In genomic region chr18:72375628-72376027, GRCh38 we compare ENCODE assay signal across 15 cellular contexts.
DNase-seq lines count a peak whose midpoint lies in the region; ATAC-seq and TF ChIP-seq lines count a peak whose summit lies in the region.
"Had no signal": no experiment of that assay in that cellular context is flagged by ENCODE, and none has a peak within 500 bp of the region (broad histone marks: within the 10 kb centered on the region; RNA-seq: fewer than 3 reads in every experiment).

No MANE protein-coding gene starts in this region.

- H3K27me3 Mint-ChIP-seq in MCF 10A (ENCODE audit: insufficient read depth, unreplicated experiment) = no peaks in the 10 kb centered on the region
- H3K27me3 Mint-ChIP-seq in CD8-positive, alpha-beta memory T cell = no peaks in the 10 kb centered on the region

- in situ Hi-C loops in mammary epithelial cell (cut with MboI; ENCODE audit: low sequenced_read_pairs in 2 of 2) = no loop called here

- peaks cover 16% of the 10 kb centered on the region for H3K9me3 ChIP-seq in mammary epithelial cell (replicated peaks; ENCODE audit: insufficient read depth, low read length)
- H3K9me3 ChIP-seq in CD8-positive, alpha-beta memory T cell (ENCODE audit: low read length) = no peaks in the 10 kb centered on the region
- H3K9me3 ChIP-seq: HAP-1 had no signal

- no TSS peak for BruUV-seq in MCF 10A (replicated peaks; lab: Mats Ljungman, UMichigan)
- no TSS peak for BruUV-seq in mammary epithelial cell (replicated peaks; lab: Mats Ljungman, UMichigan)

- TF ChIP-seq CTCF in MCF 10A (IDR thresholded peaks at IDR 0.05; ENCODE audit: unreplicated experiment) = no peak
- TF ChIP-seq CTCF in mammary epithelial cell (conservative IDR thresholded peaks at IDR 0.05 in 1 of 2, IDR thresholded peaks at IDR 0.05 in 1 of 2; ENCODE audit: extremely low read depth in 1 of 2, insufficient read depth in 1 of 2, low read depth in 1 of 2, low read length in 2 of 2) = no peak

- no peaks in the 10 kb centered on the region for H4K20me1 ChIP-seq in mammary epithelial cell (ENCODE audit: insufficient read depth, low read length)

- H3K27ac Mint-ChIP-seq in MCF 10A (ENCODE audit: low read depth, unreplicated experiment) = no peak overlapping the region
- H3K27ac Mint-ChIP-seq in CD8-positive, alpha-beta memory T cell = no peak overlapping the region
- H3K27ac Mint-ChIP-seq in stimulated activated effector memory CD8-positive, alpha-beta T cell treated with anti-CD3 and anti-CD28 coated beads, Interleukin-12 subunit alpha, Interleukin-12 subunit beta, amount 100 ng/mL, for 72 hours = no peak overlapping the region
- H3K27ac Mint-ChIP-seq: activated naive CD4-positive, alpha-beta T cell treated with anti-CD3 and anti-CD28 coated beads, Interleukin-2, amount 50 U/mL, for 72 hours had no signal

- no peak overlapping the region for H3K9ac ChIP-seq in mammary epithelial cell (ENCODE audit: insufficient read depth, low read length)

- CTCF ChIA-PET in MCF 10A (lab: Yijun Ruan, JAX) = no interaction called here
- CTCF ChIA-PET in mammary epithelial cell (lab: Charles Lee; ENCODE audit: low non-redundant PET) = no interaction called here
- CTCF ChIA-PET in CD8-positive, alpha-beta memory T cell (lab: Charles Lee) = no interaction called here

- H3K27ac ChIP-seq in mammary epithelial cell (ENCODE audit: insufficient read depth, low read depth, low read length) = no peak overlapping the region
- H3K27ac ChIP-seq in CD8-positive, alpha-beta memory T cell (ENCODE audit: low read depth, low read length) = no peak overlapping the region
- H3K27ac ChIP-seq: HL-60 had no signal

- H3K4me1 Mint-ChIP-seq in MCF 10A (ENCODE audit: insufficient read depth, unreplicated experiment) = peaks cover 15% of the 10 kb centered on the region
- no peaks in the 10 kb centered on the region for H3K4me1 Mint-ChIP-seq in CD8-positive, alpha-beta memory T cell
- H3K4me1 Mint-ChIP-seq in stimulated activated effector memory CD8-positive, alpha-beta T cell treated with anti-CD3 and anti-CD28 coated beads, Interleukin-12 subunit alpha, Interleukin-12 subunit beta, amount 100 ng/mL, for 72 hours = no peaks in the 10 kb centered on the region

- no peak overlapping the region for H2AFZ ChIP-seq in mammary epithelial cell (ENCODE audit: low read depth, low read length)

- no peaks in the 10 kb centered on the region for H3K4me1 ChIP-seq in mammary epithelial cell (ENCODE audit: insufficient read depth, low read length)
- no peaks in the 10 kb centered on the region for H3K4me1 ChIP-seq in CD8-positive, alpha-beta memory T cell (ENCODE audit: insufficient read depth, low read length)
- H3K4me1 ChIP-seq: HAP-1 had no signal

- WGBS in mammary epithelial cell (ENCODE audit: low coverage, missing lambda C conversion rate) = 82% methylated on average over 5 of the region's 5 CpGs

- DNase-seq in MCF 10A (ENCODE audit: unreplicated experiment) (peak; percentile 20), mammary epithelial cell (no peak), T1000 (lab: John Stamatoyannopoulos, UW) (peak; percentile 28), globus pallidus (ENCODE audit: low spot score) (peak; percentile 4), GM03348 (ENCODE audit: low spot score) (no peak), hippocampal formation (lab: John Stamatoyannopoulos, UW) (no peak)
- no peak for DNase-seq in CD8-positive, alpha-beta memory T cell
- no peak for DNase-seq in stimulated activated effector memory CD8-positive, alpha-beta T cell treated with anti-CD3 and anti-CD28 coated beads, Interleukin-12 subunit alpha, Interleukin-12 subunit beta, amount 100 ng/mL, for 72 hours (ENCODE audit: low spot score in 2 of 2)
- DNase-seq: mesenchymal stem cell, T-helper 1 cell had no signal

- POLR2A ChIA-PET in MCF 10A (lab: Yijun Ruan, JAX) = interaction anchor here (0.6 kb wide), 1 partner anchor 14 kb away, joined by 5 read pairs; no protein-coding TSS in a partner anchor
- POLR2A ChIA-PET in CD8-positive, alpha-beta memory T cell (lab: Charles Lee) = no interaction called here

- ATAC-seq in stimulated activated effector memory CD8-positive, alpha-beta T cell treated with anti-CD3 and anti-CD28 coated beads, Interleukin-12 subunit alpha, Interleukin-12 subunit beta, amount 100 ng/mL, for 72 hours = no peak
- ATAC-seq: activated naive CD4-positive, alpha-beta T cell treated with anti-CD3 and anti-CD28 coated beads, Interleukin-2, amount 50 U/mL, for 72 hours; esophagus mucosa; Panc1 had no signal

- H3K79me2 ChIP-seq in mammary epithelial cell (ENCODE audit: insufficient read depth, low read length) = no peaks in the 10 kb centered on the region

- intact Hi-C loops in MCF 10A (cut with micrococcal nuclease) = no loop called here
- intact Hi-C loops in mammary epithelial cell (cut with micrococcal nuclease) = no loop called here

- dilution Hi-C loops in mammary epithelial cell (cut with HindIII; ENCODE audit: low sequenced_read_pairs) = no loop called here

- H3K9me3 Mint-ChIP-seq in MCF 10A (ENCODE audit: unreplicated experiment) = peaks cover 7% of the 10 kb centered on the region
- H3K9me3 Mint-ChIP-seq in CD8-positive, alpha-beta memory T cell = peaks cover 6 to 30% (median 14%) of the 10 kb centered on the region in 5 donors
- H3K9me3 Mint-ChIP-seq in stimulated activated effector memory CD8-positive, alpha-beta T cell treated with anti-CD3 and anti-CD28 coated beads, Interleukin-12 subunit alpha, Interleukin-12 subunit beta, amount 100 ng/mL, for 72 hours = peaks cover 10% of the 10 kb centered on the region

- H3K4me3 Mint-ChIP-seq in MCF 10A (ENCODE audit: unreplicated experiment) = no peak overlapping the region
- H3K4me3 Mint-ChIP-seq in CD8-positive, alpha-beta memory T cell = no peak overlapping the region
- no peak overlapping the region for H3K4me3 Mint-ChIP-seq in stimulated activated effector memory CD8-positive, alpha-beta T cell treated with anti-CD3 and anti-CD28 coated beads, Interleukin-12 subunit alpha, Interleukin-12 subunit beta, amount 100 ng/mL, for 72 hours

- no peak overlapping the region for H3K4me3 ChIP-seq in mammary epithelial cell (replicated peaks in 1 of 3; ENCODE audit: insufficient read depth in 1 of 3, low read depth in 2 of 3, low read length in 3 of 3)
- no peak overlapping the region for H3K4me3 ChIP-seq in CD8-positive, alpha-beta memory T cell (ENCODE audit: low read length)
- H3K4me3 ChIP-seq: HAP-1 had no signal

- no peaks in the 10 kb centered on the region for H3K36me3 ChIP-seq in mammary epithelial cell (ENCODE audit: insufficient read depth, low read length)
- H3K36me3 ChIP-seq in CD8-positive, alpha-beta memory T cell (ENCODE audit: insufficient read depth, low read length) = no peaks in the 10 kb centered on the region
- H3K36me3 ChIP-seq: HAP-1 had no signal

- no peaks in the 10 kb centered on the region for H3K27me3 ChIP-seq in mammary epithelial cell (ENCODE audit: insufficient read depth, low read length)
- no peaks in the 10 kb centered on the region for H3K27me3 ChIP-seq in CD8-positive, alpha-beta memory T cell (ENCODE audit: insufficient read depth, low read length, poor library complexity, severe bottlenecking)

- H3K36me3 Mint-ChIP-seq in MCF 10A (ENCODE audit: insufficient read depth, unreplicated experiment) = no peaks in the 10 kb centered on the region
- no peaks in the 10 kb centered on the region for H3K36me3 Mint-ChIP-seq in CD8-positive, alpha-beta memory T cell
- no peaks in the 10 kb centered on the region for H3K36me3 Mint-ChIP-seq in stimulated activated effector memory CD8-positive, alpha-beta T cell treated with anti-CD3 and anti-CD28 coated beads, Interleukin-12 subunit alpha, Interleukin-12 subunit beta, amount 100 ng/mL, for 72 hours
- H3K36me3 Mint-ChIP-seq: activated naive CD4-positive, alpha-beta T cell treated with anti-CD3 and anti-CD28 coated beads, Interleukin-2, amount 50 U/mL, for 72 hours had no signal

- no peak overlapping the region for H3K4me2 ChIP-seq in mammary epithelial cell (ENCODE audit: insufficient read depth, low read depth, low read length)

Comparison
In these comparisons a context has a peak if more than half of its experiments do, and no peak if none do; other contexts are left out.
1. DNase-seq: peak in MCF 10A (single experiment), T1000 (single experiment) and globus pallidus (single experiment); none in mammary epithelial cell (single experiment), GM03348 (single experiment), hippocampal formation (0 of 2), CD8-positive, alpha-beta memory T cell (0 of 5) and stimulated activated effector memory CD8-positive, alpha-beta T cell treated with anti-CD3 and anti-CD28 coated beads, Interleukin-12 subunit alpha, Interleukin-12 subunit beta, amount 100 ng/mL, for 72 hours (0 of 2).